In genomic region chr1:54410359-54410758, GRCh38 we compare ENCODE assay signal across 14 cellular contexts.
"Had no signal": no experiment of that assay in that cellular context is flagged by ENCODE, and none has a peak within 500 bp of the region (broad histone marks: within the 10 kb centered on the region; RNA-seq: fewer than 3 reads in every experiment).

No MANE protein-coding gene starts in this region.

- FAIRE-seq: kidney had no signal

- H3K27me3 ChIP-seq: body of pancreas, gastroesophageal sphincter, hepatocyte, right lobe of liver, tibial nerve had no signal

- H3K4me2 ChIP-seq: hepatocyte had no signal

- DNase-seq: activated T-cell treated with anti-CD3 and anti-CD28 coated beads for 4 hours; amniotic stem cell; body of pancreas; effector memory CD4-positive, alpha-beta T cell; left ventricle myocardium superior; mesenchymal stem cell; right lobe of liver; stimulated activated naive B cell treated with anti-CD40 and anti-IgM and Interleukin-4, amounts not matched to agents 10 μg/mL and 1 μg/mL and 100 μg/mL, for 72 hours had no signal

- H3K36me3 ChIP-seq: gastroesophageal sphincter, right lobe of liver, tibial nerve had no signal

- H3K4me3 ChIP-seq: body of pancreas, gastroesophageal sphincter, hepatocyte, psoas muscle, right lobe of liver, tibial nerve had no signal

- ATAC-seq: body of pancreas; gastroesophageal sphincter; left ventricle myocardium superior; psoas muscle; right lobe of liver; stimulated activated naive B cell treated with anti-CD40 and anti-IgM and Interleukin-4, amounts not matched to agents 10 μg/mL and 1 μg/mL and 100 μg/mL, for 72 hours; WTC11 had no signal

- H3K27ac ChIP-seq: body of pancreas, gastroesophageal sphincter, psoas muscle, right lobe of liver, tibial nerve had no signal

- H2AFZ ChIP-seq: hepatocyte had no signal

- H3K9me3 ChIP-seq: body of pancreas, gastroesophageal sphincter, psoas muscle, right lobe of liver, tibial nerve had no signal
